1 cellular context compared by ENCODE assay signal in the genomic region with DNA sequence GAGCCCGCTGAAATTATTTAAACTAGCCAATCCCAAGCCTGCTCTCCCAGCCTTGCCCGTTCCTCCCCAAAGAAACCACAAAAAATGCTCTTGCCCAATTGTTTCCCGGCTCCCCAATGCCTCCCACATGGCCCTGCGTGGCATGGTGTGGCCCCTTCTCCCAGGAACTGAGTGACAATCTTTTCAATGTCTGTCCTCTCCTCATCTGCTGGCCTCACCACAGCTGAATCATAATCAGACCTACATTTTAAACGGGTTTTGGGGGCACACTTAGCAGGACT.
TF ChIP-seq lines count a peak whose summit lies in the region.

No MANE protein-coding gene starts in this region.

TF ChIP-seq in GM12878, 131 proteins besides CTCF, POLR2A, EP300 and RAD21 (continued from another document):
- TF ChIP-seq ZBTB4 (CRISPR knock-in tag; IDR thresholded peaks at IDR 0.05) (no peak), SREBF2 (IDR thresholded peaks at IDR 0.05; ENCODE audit: low read length) (no peak), TAF1 (IDR thresholded peaks at IDR 0.05; ENCODE audit: borderline replicate concordance, low read depth, low read length) (no peak), IRF4 (IDR thresholded peaks at IDR 0.05; ENCODE audit: low read depth, low read length) (no peak), NBN (IDR thresholded peaks at IDR 0.05) (no peak), SREBF1 (IDR thresholded peaks at IDR 0.05; ENCODE audit: low read length) (no peak)
- TF ChIP-seq, protein P1, sequence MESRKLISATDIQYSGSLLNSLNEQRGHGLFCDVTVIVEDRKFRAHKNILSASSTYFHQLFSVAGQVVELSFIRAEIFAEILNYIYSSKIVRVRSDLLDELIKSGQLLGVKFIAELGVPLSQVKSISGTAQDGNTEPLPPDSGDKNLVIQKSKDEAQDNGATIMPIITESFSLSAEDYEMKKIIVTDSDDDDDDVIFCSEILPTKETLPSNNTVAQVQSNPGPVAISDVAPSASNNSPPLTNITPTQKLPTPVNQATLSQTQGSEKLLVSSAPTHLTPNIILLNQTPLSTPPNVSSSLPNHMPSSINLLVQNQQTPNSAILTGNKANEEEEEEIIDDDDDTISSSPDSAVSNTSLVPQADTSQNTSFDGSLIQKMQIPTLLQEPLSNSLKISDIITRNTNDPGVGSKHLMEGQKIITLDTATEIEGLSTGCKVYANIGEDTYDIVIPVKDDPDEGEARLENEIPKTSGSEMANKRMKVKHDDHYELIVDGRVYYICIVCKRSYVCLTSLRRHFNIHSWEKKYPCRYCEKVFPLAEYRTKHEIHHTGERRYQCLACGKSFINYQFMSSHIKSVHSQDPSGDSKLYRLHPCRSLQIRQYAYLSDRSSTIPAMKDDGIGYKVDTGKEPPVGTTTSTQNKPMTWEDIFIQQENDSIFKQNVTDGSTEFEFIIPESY (IDR thresholded peaks at IDR 0.05), result no peak
